8 cellular contexts compared by ENCODE assay signal in genomic region chr1:85276290-85277026, GRCh38.
DNase-seq lines count a peak whose midpoint lies in the region; ATAC-seq and FAIRE-seq lines count a peak whose summit lies in the region.

Gene BCL10 (minus strand): TSS chr1:85276632. CDS start chr1:85276352, 280 bp downstream.

- H3K27me3 Mint-ChIP-seq in effector memory CD8-positive, alpha-beta T cell = peaks cover 0 to 10% of the 10 kb centered on the region in 2 donors

- H3K4me1 Mint-ChIP-seq in effector memory CD8-positive, alpha-beta T cell (ENCODE audit: low read depth in 2 of 2) = peaks cover 31 to 42% of the 10 kb centered on the region in 2 donors

- peak within 1 kb of the TSS; percentile 83 for H3K4me3 Mint-ChIP-seq in effector memory CD8-positive, alpha-beta T cell

- peaks cover 19% of the 10 kb centered on the region for H3K36me3 Mint-ChIP-seq in effector memory CD8-positive, alpha-beta T cell (ENCODE audit: insufficient read depth)

- peak; percentile 94 for DNase-seq in COLO829 (ENCODE audit: low spot score)
- DNase-seq in HTR-8/SVneo (ENCODE audit: insufficient read length, low spot score) = peak; percentile 95
- peak; percentile 98 for DNase-seq in NOMO-1 treated with dmso at 0.1 percent for 144 hours (lab: John Stamatoyannopoulos, UW; ENCODE audit: unreplicated experiment)
- DNase-seq in activated CD8-positive, alpha-beta memory T cell treated with anti-CD3 and anti-CD28 coated beads for 48 hours (ENCODE audit: low read depth in 2 of 3, low spot score in 2 of 3) = peak; percentile 79 to 98 (median 82)
- peak; percentile 96 to 98 (median 98) for DNase-seq in effector memory CD8-positive, alpha-beta T cell
- peak; percentile 99 for DNase-seq in medulla oblongata (ENCODE audit: extremely low spot score)
- peak; percentile 96 for DNase-seq in stimulated activated CD8-positive, alpha-beta memory T cell treated with anti-CD3 and anti-CD28 coated beads, Interleukin-12 subunit alpha, Interleukin-12 subunit beta, amount 100 ng/mL, for 1 hour (ENCODE audit: low read depth)

- peak; percentile 97 for ATAC-seq in GM21367 (IDR thresholded peaks at IDR 0.05; ENCODE audit: unreplicated experiment)
- ATAC-seq in effector memory CD8-positive, alpha-beta T cell (replicated peaks) = peak; percentile 94

- H3K27ac Mint-ChIP-seq in effector memory CD8-positive, alpha-beta T cell = peak within 1 kb of the TSS; percentile 92 to 94

- H3K9me3 Mint-ChIP-seq in effector memory CD8-positive, alpha-beta T cell = no peaks in the 10 kb centered on the region

- peak; percentile 94 for FAIRE-seq in HTR-8/SVneo (lab: Jason Lieb, UNC)

Comparison
In these comparisons a context has a peak if more than half of its experiments do, and no peak if none do; other contexts are left out.
1. Peak in every context shown above with its lines: DNase-seq and ATAC-seq.